Comparison of ENCODE assay signal across 8 cellular contexts in the genomic region with DNA sequence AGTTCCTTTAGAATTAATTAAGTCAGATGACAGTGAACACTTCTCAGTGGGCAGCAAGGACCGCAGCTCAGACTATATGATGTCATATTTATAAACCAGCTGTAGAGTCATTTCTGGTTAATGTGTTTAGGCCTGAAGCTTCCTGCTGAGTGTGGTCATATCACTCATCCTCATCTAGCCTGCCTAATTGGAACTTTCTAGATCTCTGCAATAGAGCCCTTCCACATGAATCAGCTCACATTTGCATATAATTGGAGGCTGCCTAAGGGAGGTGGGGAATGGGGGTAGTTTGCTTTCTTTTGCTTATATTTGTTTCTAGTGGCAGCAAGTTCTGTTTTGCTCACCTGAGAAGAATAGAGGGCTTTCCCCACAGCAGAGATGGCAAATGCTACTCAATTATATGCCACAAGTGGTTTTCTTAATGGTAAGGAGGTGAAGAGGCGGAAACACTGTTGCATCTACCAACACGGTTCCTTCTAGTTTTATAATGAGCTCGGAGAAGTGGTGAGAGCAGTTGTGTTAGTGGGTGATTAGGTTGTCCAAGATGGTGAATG.
DNase-seq lines count a peak whose midpoint lies in the region; ATAC-seq, FAIRE-seq and TF ChIP-seq lines count a peak whose summit lies in the region.

No MANE protein-coding gene starts in this region.

- WGBS in SK-N-SH (ENCODE audit: low lambda C conversion rate) = 83% methylated on average over 4 of the region's 4 CpGs

- no peak overlapping the region for H3K4me3 ChIP-seq in SK-N-SH (ENCODE audit: low read depth in 2 of 2, low read length in 1 of 2)
- no peak overlapping the region for H3K4me3 ChIP-seq in foreskin fibroblast (ENCODE audit: low read depth in 1 of 2, low read length in 2 of 2)

- TF ChIP-seq CTCF in SK-N-SH (IDR thresholded peaks at IDR 0.05) = no peak
- no peak for TF ChIP-seq CTCF in foreskin fibroblast (IDR thresholded peaks at IDR 0.05; ENCODE audit: low read depth, low read length)

- H3F3A ChIP-seq in SK-N-SH (replicated peaks; ENCODE audit: insufficient read depth) = peaks cover 13% of the 10 kb centered on the region

- H3K9me2 ChIP-seq in SK-N-SH = no peaks in the 10 kb centered on the region

- POLR2A ChIA-PET in SK-N-SH (lab: Yijun Ruan, JAX) = no interaction called here

- no peak overlapping the region for H2AFZ ChIP-seq in SK-N-SH (ENCODE audit: low read depth)

- no peaks in the 10 kb centered on the region for H4K20me1 ChIP-seq in SK-N-SH (ENCODE audit: insufficient read depth)

- H3K27me3 ChIP-seq in SK-N-SH (ENCODE audit: insufficient read depth) = no peaks in the 10 kb centered on the region

- H3K9me3 ChIP-seq in SK-N-SH = no peaks in the 10 kb centered on the region

- CTCF ChIA-PET in SK-N-SH (lab: Yijun Ruan, JAX) = no interaction called here

- FAIRE-seq in frontal cortex (lab: Jason Lieb, UNC) = no peak

- H3K27ac ChIP-seq in SK-N-SH (ENCODE audit: low read depth in 2 of 2, low read length in 1 of 2) = peak overlapping the region in 1 of 2 experiments; percentile 65; a peak in 3 of 4 replicates

- H3K9ac ChIP-seq in SK-N-SH = no peak overlapping the region

- ATAC-seq in GM18508 (IDR thresholded peaks at IDR 0.05; ENCODE audit: insufficient read depth, unreplicated experiment) (peak; percentile 83), GM21825 (IDR thresholded peaks at IDR 0.05; ENCODE audit: unreplicated experiment) (peak; percentile 81)

- H3K4me2 ChIP-seq in SK-N-SH = no peak overlapping the region

- TF ChIP-seq EP300 in SK-N-SH (IDR thresholded peaks at IDR 0.05; ENCODE audit: borderline replicate concordance in 1 of 2, low read depth in 1 of 2, low read length in 1 of 2) = peak in 1 of 2 experiments; percentile 41; a peak in 1 of 4 replicates

- H3K79me2 ChIP-seq in SK-N-SH (ENCODE audit: insufficient read depth) = peaks cover 9% of the 10 kb centered on the region; the same call in 1 of the 2 replicates

- H3K4me1 ChIP-seq in SK-N-SH (ENCODE audit: control insufficient read depth in 1 of 2, insufficient read depth in 2 of 2, low read depth in 1 of 2, low read length in 1 of 2) = peaks cover 6 to 14% of the 10 kb centered on the region in 2 experiments; a peak in 2 of 4 replicates

- peaks cover 0 to 14% of the 10 kb centered on the region in 2 experiments for H3K36me3 ChIP-seq in SK-N-SH (replicated peaks in 1 of 2; ENCODE audit: control insufficient read depth in 1 of 2, insufficient read depth in 2 of 2, low read length in 1 of 2)

- DNase-seq in SK-N-SH = peak; percentile 38
- peak; percentile 38 to 54 for DNase-seq in foreskin fibroblast
- no peak for DNase-seq in HuH-7.5 (ENCODE audit: low spot score)
- DNase-seq in frontal cortex (ENCODE audit: low spot score in 2 of 2) = no peak
- no peak for DNase-seq in LoVo (ENCODE audit: low spot score)
- no peak for DNase-seq in nucleus accumbens (lab: John Stamatoyannopoulos, UW)

- no peak for TF ChIP-seq RAD21 in SK-N-SH (IDR thresholded peaks at IDR 0.05; ENCODE audit: low read length)

TF ChIP-seq in SK-N-SH, 30 proteins besides CTCF, POLR2A, EP300 and RAD21:
- TF ChIP-seq GATA2 (CRISPR knock-in tag; IDR thresholded peaks at IDR 0.05) (0 out of 2 replicates have a peak, but pooled peaks have one; percentile 30), MEF2A (IDR thresholded peaks at IDR 0.05; ENCODE audit: borderline replicate concordance, low read depth) (no peak), CHD2 (IDR thresholded peaks at IDR 0.05; ENCODE audit: low read length, partially characterized antibody) (peak; percentile 39)
- TF ChIP-seq, protein P1, sequence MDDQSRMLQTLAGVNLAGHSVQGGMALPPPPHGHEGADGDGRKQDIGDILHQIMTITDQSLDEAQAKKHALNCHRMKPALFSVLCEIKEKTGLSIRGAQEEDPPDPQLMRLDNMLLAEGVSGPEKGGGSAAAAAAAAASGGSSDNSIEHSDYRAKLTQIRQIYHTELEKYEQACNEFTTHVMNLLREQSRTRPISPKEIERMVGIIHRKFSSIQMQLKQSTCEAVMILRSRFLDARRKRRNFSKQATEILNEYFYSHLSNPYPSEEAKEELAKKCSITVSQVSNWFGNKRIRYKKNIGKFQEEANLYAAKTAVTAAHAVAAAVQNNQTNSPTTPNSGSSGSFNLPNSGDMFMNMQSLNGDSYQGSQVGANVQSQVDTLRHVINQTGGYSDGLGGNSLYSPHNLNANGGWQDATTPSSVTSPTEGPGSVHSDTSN (IDR thresholded peaks at IDR 0.05) = peak; percentile 38; the same call in 1 of the 2 replicates
TF ChIP-seq in SK-N-SH: peak in this region for 3.

Comparison
In these comparisons a context has a peak if more than half of its experiments do, and no peak if none do; other contexts are left out.
1. DNase-seq: peak in SK-N-SH (single experiment) and foreskin fibroblast (2 of 2); none in HuH-7.5 (single experiment), frontal cortex (0 of 2), LoVo (single experiment) and nucleus accumbens (0 of 56).